In the genomic region with DNA sequence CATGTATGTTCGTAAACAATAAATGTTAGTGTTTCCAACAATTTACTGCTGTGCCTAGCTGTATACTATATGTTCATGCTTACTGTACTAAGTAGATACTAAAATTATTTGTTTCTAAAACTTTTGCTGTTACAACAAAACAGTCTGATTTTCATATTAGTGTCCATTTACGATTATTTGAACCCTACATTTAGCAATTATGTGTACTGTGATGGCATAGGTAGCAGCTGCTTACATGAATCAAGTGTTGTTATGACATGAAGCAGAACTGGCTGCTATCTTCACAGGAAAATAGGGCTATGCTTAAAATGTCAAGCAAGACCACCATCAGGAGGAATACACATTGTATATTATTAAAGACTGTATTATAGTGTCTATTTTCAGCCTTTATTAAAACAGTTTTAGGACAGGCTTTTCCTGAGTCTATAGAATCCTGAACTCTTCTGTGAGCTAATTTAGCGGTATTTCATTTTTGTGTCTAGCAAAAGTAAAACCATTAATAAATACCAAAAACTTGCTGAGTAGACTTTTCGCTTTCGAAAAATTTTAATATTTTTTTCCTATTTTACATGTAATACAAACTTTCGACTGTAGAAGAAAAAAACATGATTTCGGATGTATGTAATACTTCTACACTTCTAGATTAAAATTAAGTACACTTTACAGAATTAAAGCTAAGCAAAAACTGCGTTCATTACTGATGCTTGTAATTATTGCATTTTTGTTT, we compare ENCODE assay signal across 1 cellular context.
TF ChIP-seq lines count a peak whose summit lies in the region.

No MANE protein-coding gene starts in this region.

TF ChIP-seq in liver, 16 proteins besides CTCF, POLR2A, EP300 and RAD21 (continued from another document):
- TF ChIP-seq HNF4G (IDR thresholded peaks at IDR 0.05) (no peak), FOXA1 (IDR thresholded peaks at IDR 0.05) (no peak)
